Comparison of ENCODE assay signal across 7 cellular contexts in genomic region chr1:3748316-3748900, GRCh38. TPM values are rescaled to one million over a fixed set of nuclear protein-coding genes. Genes with fewer than 3 reads are reported as not detected.
DNase-seq lines count a peak whose midpoint lies in the region; ATAC-seq and TF ChIP-seq lines count a peak whose summit lies in the region.
"Not testable (repeated sequence)": the region's sequence is repeated elsewhere in the genome, so short reads cannot be mapped to it uniquely, and the experiment has no call there.

No MANE protein-coding gene starts in this region.

- not testable (repeated sequence) for H3K27ac Mint-ChIP-seq in CD8-positive, alpha-beta T cell; T-helper 2 cell treated with Interferon-gamma antibody and Interleukin-4, amounts not matched to agents 5 μg/mL and 100 μg/mL, for 36 hours; activated T-cell treated with anti-CD3 and anti-CD28 coated beads, Interleukin-2, amount 50 U/mL, for 24 hours; activated naive CD8-positive, alpha-beta T cell treated with anti-CD3 and anti-CD28 coated beads for 36 hours; chondrocyte (ENCODE audit: unreplicated experiment); osteocyte (ENCODE audit: unreplicated experiment)
- H3K27ac Mint-ChIP-seq in naive B cell: peak overlapping the region in 1 of 6 donors; percentile 66

- H3K27me3 ChIP-seq in CD8-positive, alpha-beta T cell (ENCODE audit: insufficient read depth, low read length): not testable (repeated sequence)

- not testable (repeated sequence) for DNase-seq in CD8-positive, alpha-beta T cell; T-helper 2 cell treated with Interferon-gamma antibody and Interleukin-4, amounts not matched to agents 5 μg/mL and 100 μg/mL, for 36 hours (ENCODE audit: low spot score); activated T-cell treated with anti-CD3 and anti-CD28 coated beads, Interleukin-2, amount 50 U/mL, for 24 hours; activated naive CD8-positive, alpha-beta T cell treated with anti-CD3 and anti-CD28 coated beads for 36 hours; chondrocyte (ENCODE audit: low spot score); naive B cell; osteocyte (ENCODE audit: extremely low spot score, unreplicated experiment)

- not testable (repeated sequence) for ATAC-seq in CD8-positive, alpha-beta T cell; naive B cell (ENCODE audit: low read depth in 2 of 2)

- peak overlapping the region; percentile 77 for H3K4me3 Mint-ChIP-seq in CD8-positive, alpha-beta T cell
- peak overlapping the region; percentile 76 for H3K4me3 Mint-ChIP-seq in T-helper 2 cell treated with Interferon-gamma antibody and Interleukin-4, amounts not matched to agents 5 μg/mL and 100 μg/mL, for 36 hours
- peak overlapping the region; percentile 81 for H3K4me3 Mint-ChIP-seq in activated T-cell treated with anti-CD3 and anti-CD28 coated beads, Interleukin-2, amount 50 U/mL, for 24 hours
- peak overlapping the region; percentile 79 for H3K4me3 Mint-ChIP-seq in activated naive CD8-positive, alpha-beta T cell treated with anti-CD3 and anti-CD28 coated beads for 36 hours
- H3K4me3 Mint-ChIP-seq in chondrocyte (ENCODE audit: unreplicated experiment) (peak overlapping the region; percentile 70), naive B cell (peak overlapping the region in 7 of 8 donors; percentile 51 to 85 (median 77)), osteocyte (ENCODE audit: unreplicated experiment) (peak overlapping the region; percentile 72)

- CTCF ChIA-PET in CD8-positive, alpha-beta T cell (lab: Charles Lee): not testable (repeated sequence)

- not testable (repeated sequence) for TF ChIP-seq CTCF in CD8-positive, alpha-beta T cell (IDR thresholded peaks at IDR 0.05); chondrocyte (IDR thresholded peaks at IDR 0.05); osteocyte (IDR thresholded peaks at IDR 0.05)

- not testable (repeated sequence) for H3K27ac ChIP-seq in CD8-positive, alpha-beta T cell (ENCODE audit: low read depth, low read length)

- peaks cover 18% of the 10 kb centered on the region for H3K36me3 Mint-ChIP-seq in CD8-positive, alpha-beta T cell
- H3K36me3 Mint-ChIP-seq in T-helper 2 cell treated with Interferon-gamma antibody and Interleukin-4, amounts not matched to agents 5 μg/mL and 100 μg/mL, for 36 hours (ENCODE audit: low read depth); activated naive CD8-positive, alpha-beta T cell treated with anti-CD3 and anti-CD28 coated beads for 36 hours; chondrocyte (ENCODE audit: low read depth); naive B cell; osteocyte (ENCODE audit: unreplicated experiment): not testable (repeated sequence)
- H3K36me3 Mint-ChIP-seq in activated T-cell treated with anti-CD3 and anti-CD28 coated beads, Interleukin-2, amount 50 U/mL, for 24 hours (ENCODE audit: low read depth): peaks cover 21% of the 10 kb centered on the region

- peaks cover 26% of the 10 kb centered on the region for H3K4me1 Mint-ChIP-seq in CD8-positive, alpha-beta T cell (ENCODE audit: low read depth)
- peaks cover 14% of the 10 kb centered on the region for H3K4me1 Mint-ChIP-seq in T-helper 2 cell treated with Interferon-gamma antibody and Interleukin-4, amounts not matched to agents 5 μg/mL and 100 μg/mL, for 36 hours (ENCODE audit: low read depth)
- peaks cover 33% of the 10 kb centered on the region for H3K4me1 Mint-ChIP-seq in activated T-cell treated with anti-CD3 and anti-CD28 coated beads, Interleukin-2, amount 50 U/mL, for 24 hours (ENCODE audit: low read depth)
- peaks cover 21% of the 10 kb centered on the region for H3K4me1 Mint-ChIP-seq in activated naive CD8-positive, alpha-beta T cell treated with anti-CD3 and anti-CD28 coated beads for 36 hours
- H3K4me1 Mint-ChIP-seq in chondrocyte (ENCODE audit: low read depth): peaks cover 28% of the 10 kb centered on the region
- peaks cover 18 to 34% (median 32%) of the 10 kb centered on the region in 3 donors for H3K4me1 Mint-ChIP-seq in naive B cell
- peaks cover 23% of the 10 kb centered on the region for H3K4me1 Mint-ChIP-seq in osteocyte (ENCODE audit: unreplicated experiment)

- H3K4me1 ChIP-seq in CD8-positive, alpha-beta T cell (ENCODE audit: insufficient read depth, low read length): not testable (repeated sequence)

- POLR2A ChIA-PET in CD8-positive, alpha-beta T cell (lab: Charles Lee): not testable (repeated sequence)

- not testable (repeated sequence) for H3K4me3 ChIP-seq in CD8-positive, alpha-beta T cell (ENCODE audit: low read depth, low read length)

- H3K9me3 Mint-ChIP-seq in CD8-positive, alpha-beta T cell; T-helper 2 cell treated with Interferon-gamma antibody and Interleukin-4, amounts not matched to agents 5 μg/mL and 100 μg/mL, for 36 hours; activated T-cell treated with anti-CD3 and anti-CD28 coated beads, Interleukin-2, amount 50 U/mL, for 24 hours; activated naive CD8-positive, alpha-beta T cell treated with anti-CD3 and anti-CD28 coated beads for 36 hours; chondrocyte (ENCODE audit: low read depth); naive B cell; osteocyte (ENCODE audit: unreplicated experiment): not testable (repeated sequence)

- not testable (repeated sequence) for H3K36me3 ChIP-seq in CD8-positive, alpha-beta T cell (ENCODE audit: insufficient read depth, low read length)

- H3K27me3 Mint-ChIP-seq in CD8-positive, alpha-beta T cell (ENCODE audit: low read depth); T-helper 2 cell treated with Interferon-gamma antibody and Interleukin-4, amounts not matched to agents 5 μg/mL and 100 μg/mL, for 36 hours (ENCODE audit: low read depth); activated T-cell treated with anti-CD3 and anti-CD28 coated beads, Interleukin-2, amount 50 U/mL, for 24 hours; activated naive CD8-positive, alpha-beta T cell treated with anti-CD3 and anti-CD28 coated beads for 36 hours; naive B cell: not testable (repeated sequence)
- peaks cover 15% of the 10 kb centered on the region for H3K27me3 Mint-ChIP-seq in chondrocyte (ENCODE audit: low read depth)
- peaks cover 30% of the 10 kb centered on the region for H3K27me3 Mint-ChIP-seq in osteocyte (ENCODE audit: unreplicated experiment)

- intact Hi-C loops in CD8-positive, alpha-beta T cell (cut with DNase I, micrococcal nuclease): not testable (repeated sequence)

- not testable (repeated sequence) for H3K9me3 ChIP-seq in CD8-positive, alpha-beta T cell (ENCODE audit: low read length)

RNA-seq across cellular contexts. Expression of gene CCDC27, which starts 3.8 kb away (rescaled TPM):
- not detected for total RNA-seq in CD8-positive, alpha-beta T cell
- not detected for total RNA-seq in activated naive CD8-positive, alpha-beta T cell treated with anti-CD3 and anti-CD28 coated beads for 36 hours
- not detected in 3 replicates for total RNA-seq in chondrocyte
- polyA plus RNA-seq in naive B cell (ENCODE audit: low read depth in 6 of 6): not detected
- not detected in 2 replicates for total RNA-seq in osteocyte

RNA-seq across cellular contexts. Expression of gene SMIM1, which starts 24.1 kb away (rescaled TPM):
- 1 to 10 TPM; 1.5 to 1.6 TPM for total RNA-seq in CD8-positive, alpha-beta T cell
- total RNA-seq in activated naive CD8-positive, alpha-beta T cell treated with anti-CD3 and anti-CD28 coated beads for 36 hours: 1 to 10 TPM; 1.5 to 1.8 TPM
- 0.72 to 1.00 TPM in 2 of 3 replicates, not detected in the other for total RNA-seq in chondrocyte
- 1 to 10 TPM in 3 of 6 donors, under 1 TPM in 2, not detected in 1; 0.82 to 2.2 (median 1.4) TPM for polyA plus RNA-seq in naive B cell (ENCODE audit: low read depth in 6 of 6)
- 0.73 and 1.3 TPM in 2 replicates for total RNA-seq in osteocyte

RNA-seq across cellular contexts. Expression of gene LRRC47, which starts 47.9 kb away (rescaled TPM):
- 10 to 100 TPM; 31.8 to 36.3 TPM for total RNA-seq in CD8-positive, alpha-beta T cell
- total RNA-seq in activated naive CD8-positive, alpha-beta T cell treated with anti-CD3 and anti-CD28 coated beads for 36 hours: 10 to 100 TPM; 47.5 to 57.5 TPM
- 44.0 to 45.8 TPM (median 45.7 TPM) in 3 replicates for total RNA-seq in chondrocyte
- 10 to 100 TPM; 13.6 to 30.8 (median 26.9) TPM for polyA plus RNA-seq in naive B cell (ENCODE audit: low read depth in 6 of 6)
- 52.3 and 59.5 TPM in 2 replicates for total RNA-seq in osteocyte
